ENCODE assay signal across 10 cellular contexts in genomic region chr6:123363912-123364311, GRCh38.
"Had no signal": no experiment of that assay in that cellular context is flagged by ENCODE, and none has a peak within 500 bp of the region (broad histone marks: within the 10 kb centered on the region; RNA-seq: fewer than 3 reads in every experiment).

No MANE protein-coding gene starts in this region.

- H3K4me3 ChIP-seq: GM23338 had no signal

- DNase-seq: H9, HCEC 1CT, HFFc6, IMR-90, KBM-7 had no signal

- H3K9ac ChIP-seq: KMS-11 had no signal

- FAIRE-seq: H1, H54 had no signal

- ATAC-seq: GM23338 had no signal

- H2AFZ ChIP-seq: GM23338 had no signal

- H3K27ac ChIP-seq: HL-60, KMS-11 had no signal

- H3K4me2 ChIP-seq: GM23338, KMS-11 had no signal
